ENCODE assay signal across 1 cellular context in the genomic region with DNA sequence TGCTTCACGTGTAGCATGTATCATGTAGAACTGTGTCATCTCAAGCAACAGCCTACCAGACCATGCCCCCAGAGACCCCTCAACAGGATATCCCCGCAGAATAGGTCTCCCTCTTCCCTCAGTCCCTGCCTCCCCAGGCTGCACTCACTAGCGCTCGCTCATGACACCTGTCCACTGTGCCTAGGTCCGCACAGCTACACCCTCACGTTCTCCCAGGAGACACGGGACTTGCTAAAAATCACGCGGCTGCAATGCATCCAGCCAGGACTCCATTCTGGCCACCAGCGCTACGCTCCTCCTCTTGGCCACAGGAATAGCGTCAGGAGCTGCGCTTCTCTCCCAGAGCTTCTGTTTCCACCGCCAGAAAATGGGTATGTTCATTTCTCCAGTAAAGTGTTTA.
TF ChIP-seq lines count a peak whose summit lies in the region.

No MANE protein-coding gene starts in this region.

TF ChIP-seq in WTC11, 78 proteins besides CTCF, POLR2A, EP300 and RAD21 (continued from another document):
- TF ChIP-seq, protein P1, sequence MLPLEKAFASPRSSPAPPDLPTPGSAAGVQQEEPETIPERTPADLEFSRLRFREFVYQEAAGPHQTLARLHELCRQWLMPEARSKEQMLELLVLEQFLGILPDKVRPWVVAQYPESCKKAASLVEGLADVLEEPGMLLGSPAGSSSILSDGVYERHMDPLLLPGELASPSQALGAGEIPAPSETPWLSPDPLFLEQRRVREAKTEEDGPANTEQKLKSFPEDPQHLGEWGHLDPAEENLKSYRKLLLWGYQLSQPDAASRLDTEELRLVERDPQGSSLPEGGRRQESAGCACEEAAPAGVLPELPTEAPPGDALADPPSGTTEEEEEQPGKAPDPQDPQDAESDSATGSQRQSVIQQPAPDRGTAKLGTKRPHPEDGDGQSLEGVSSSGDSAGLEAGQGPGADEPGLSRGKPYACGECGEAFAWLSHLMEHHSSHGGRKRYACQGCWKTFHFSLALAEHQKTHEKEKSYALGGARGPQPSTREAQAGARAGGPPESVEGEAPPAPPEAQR (CRISPR knock-in tag; IDR thresholded peaks at IDR 0.05): no peak
- no peak for TF ChIP-seq CREM (CRISPR knock-in tag; IDR thresholded peaks at IDR 0.05)
- TF ChIP-seq, protein P2, sequence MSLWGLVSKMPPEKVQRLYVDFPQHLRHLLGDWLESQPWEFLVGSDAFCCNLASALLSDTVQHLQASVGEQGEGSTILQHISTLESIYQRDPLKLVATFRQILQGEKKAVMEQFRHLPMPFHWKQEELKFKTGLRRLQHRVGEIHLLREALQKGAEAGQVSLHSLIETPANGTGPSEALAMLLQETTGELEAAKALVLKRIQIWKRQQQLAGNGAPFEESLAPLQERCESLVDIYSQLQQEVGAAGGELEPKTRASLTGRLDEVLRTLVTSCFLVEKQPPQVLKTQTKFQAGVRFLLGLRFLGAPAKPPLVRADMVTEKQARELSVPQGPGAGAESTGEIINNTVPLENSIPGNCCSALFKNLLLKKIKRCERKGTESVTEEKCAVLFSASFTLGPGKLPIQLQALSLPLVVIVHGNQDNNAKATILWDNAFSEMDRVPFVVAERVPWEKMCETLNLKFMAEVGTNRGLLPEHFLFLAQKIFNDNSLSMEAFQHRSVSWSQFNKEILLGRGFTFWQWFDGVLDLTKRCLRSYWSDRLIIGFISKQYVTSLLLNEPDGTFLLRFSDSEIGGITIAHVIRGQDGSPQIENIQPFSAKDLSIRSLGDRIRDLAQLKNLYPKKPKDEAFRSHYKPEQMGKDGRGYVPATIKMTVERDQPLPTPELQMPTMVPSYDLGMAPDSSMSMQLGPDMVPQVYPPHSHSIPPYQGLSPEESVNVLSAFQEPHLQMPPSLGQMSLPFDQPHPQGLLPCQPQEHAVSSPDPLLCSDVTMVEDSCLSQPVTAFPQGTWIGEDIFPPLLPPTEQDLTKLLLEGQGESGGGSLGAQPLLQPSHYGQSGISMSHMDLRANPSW (CRISPR knock-in tag; conservative IDR thresholded peaks at IDR 0.05; ENCODE audit: low read depth): no peak
TF ChIP-seq in WTC11: peak in this region for 0.
